ENCODE assay signal across 23 cellular contexts in the genomic region with DNA sequence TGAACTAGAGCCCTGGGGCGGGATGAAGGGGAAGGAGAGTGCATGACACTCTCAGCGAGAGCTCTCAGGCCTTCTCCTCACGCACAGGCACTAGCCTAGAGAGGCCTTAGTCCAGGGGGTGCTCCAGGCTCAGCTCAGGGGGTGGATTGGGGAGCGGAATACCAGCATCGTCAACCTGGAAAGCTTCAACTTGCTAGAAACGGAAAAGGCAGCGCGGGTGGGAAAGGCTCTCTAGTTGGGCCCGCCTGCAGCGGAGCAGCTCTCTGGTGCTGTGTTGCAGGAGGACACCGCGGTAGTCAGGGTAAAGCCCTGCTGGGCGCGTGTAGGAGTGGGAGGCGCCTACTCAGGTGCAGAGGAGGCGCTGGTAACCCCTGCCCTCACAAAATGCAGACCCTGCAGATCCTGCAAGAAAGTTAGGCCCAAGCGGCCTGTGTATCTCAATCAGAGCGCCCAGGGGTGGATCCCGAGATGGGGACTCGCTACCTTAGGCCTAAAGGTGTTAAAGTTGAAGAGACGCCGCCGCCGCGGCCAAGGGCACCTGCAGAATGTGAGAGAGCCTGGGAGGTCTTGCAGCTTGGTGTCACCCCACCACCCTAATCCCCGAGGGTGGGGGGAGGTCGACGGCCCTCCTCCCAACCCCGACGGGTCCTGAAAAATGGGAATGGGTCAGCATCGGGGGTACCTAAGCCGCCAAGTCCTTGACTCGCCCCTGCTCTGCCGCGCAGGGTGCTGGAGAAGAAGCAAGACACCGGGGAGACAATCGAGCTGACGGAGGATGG. TPM values are rescaled to one million over a fixed set of nuclear protein-coding genes. Genes with fewer than 3 reads are reported as not detected.
DNase-seq lines count a peak whose midpoint lies in the region; ATAC-seq and TF ChIP-seq lines count a peak whose summit lies in the region.
"Had no signal": no experiment of that assay in that cellular context is flagged by ENCODE, and none has a peak within 500 bp of the region (broad histone marks: within the 10 kb centered on the region; RNA-seq: fewer than 3 reads in every experiment).

No MANE protein-coding gene starts in this region.

- H3K9me3 Mint-ChIP-seq in natural killer cell: peaks cover 0 to 3% of the 10 kb centered on the region in 2 donors
- H3K9me3 Mint-ChIP-seq: activated B cell treated with CpG ODN at 0.5 μM for 24 hours had no signal

- H3K27me3 Mint-ChIP-seq in natural killer cell (ENCODE audit: low read depth in 2 of 2): peaks cover 70 to 84% of the 10 kb centered on the region in 2 donors

- no peak for ATAC-seq in natural killer cell
- ATAC-seq: HepG2 had no signal

- TF ChIP-seq CTCF in natural killer cell (IDR thresholded peaks at IDR 0.05): no peak

- H3K4me1 ChIP-seq in iPS-18a (ENCODE audit: control insufficient read depth, low read depth, low read length): peaks cover 43% of the 10 kb centered on the region

- H3K36me3 Mint-ChIP-seq in natural killer cell: peaks cover 9% of the 10 kb centered on the region

- peak; percentile 30 for DNase-seq in NCI-H1694 (lab: John Stamatoyannopoulos, UW)
- no peak for DNase-seq in NCI-H1694 treated with DMSO at 0.1 percent for 48 hours (lab: John Stamatoyannopoulos, UW)
- DNase-seq in NCI-H69 (lab: John Stamatoyannopoulos, UW): peak; percentile 64
- DNase-seq in occipital lobe (lab: John Stamatoyannopoulos, UW): peak; percentile 31
- DNase-seq in GDM1 (lab: John Stamatoyannopoulos, UW): no peak
- DNase-seq in MG63: no peak
- no peak for DNase-seq in natural killer cell
- DNase-seq: 8988T; activated B cell treated with CpG ODN at 0.5 μM for 24 hours; foreskin melanocyte; GOT3; hypothalamus; NCI-H1417 treated with DMSO at 0.1 percent for 48 hours; SK-N-SH; stimulated activated naive CD4-positive, alpha-beta T cell had no signal

- H3K9ac ChIP-seq in iPS-18a (ENCODE audit: low read length): peak overlapping the region; percentile 40
- H3K9ac ChIP-seq: SK-N-SH had no signal

- H3K27ac ChIP-seq in iPS-18a (ENCODE audit: low read length): no peak overlapping the region
- H3K27ac ChIP-seq: tibial nerve had no signal

- peaks cover 0 to 7% of the 10 kb centered on the region in 2 donors for H3K4me1 Mint-ChIP-seq in natural killer cell

- H3K9me3 ChIP-seq in iPS-18a (ENCODE audit: control insufficient read depth, low read depth, low read length): no peaks in the 10 kb centered on the region
- H3K9me3 ChIP-seq in MG63: no peaks in the 10 kb centered on the region
- H3K9me3 ChIP-seq: SK-N-SH, tibial nerve had no signal

- no peaks in the 10 kb centered on the region for H3K36me3 ChIP-seq in iPS-18a (ENCODE audit: control insufficient read depth, low read depth, low read length)
- H3K36me3 ChIP-seq in MG63: no peaks in the 10 kb centered on the region
- H3K36me3 ChIP-seq: tibial nerve had no signal

- no peak overlapping the region for H3K4me3 Mint-ChIP-seq in natural killer cell
- H3K4me3 Mint-ChIP-seq: activated B cell treated with CpG ODN at 0.5 μM for 24 hours, B cell had no signal

- H3K27ac Mint-ChIP-seq in natural killer cell: no peak overlapping the region
- H3K27ac Mint-ChIP-seq: activated B cell treated with CpG ODN at 0.5 μM for 24 hours, B cell had no signal

- peaks cover 81% of the 10 kb centered on the region for H3K27me3 ChIP-seq in iPS-18a (ENCODE audit: control insufficient read depth, insufficient read depth, low read length)
- H3K27me3 ChIP-seq in MG63: no peaks in the 10 kb centered on the region

- H3K4me3 ChIP-seq in iPS-18a (ENCODE audit: low read length): peak overlapping the region; percentile 40
- no peak overlapping the region for H3K4me3 ChIP-seq in MG63
- H3K4me3 ChIP-seq: tibial nerve had no signal

- intact Hi-C loops in natural killer cell (cut with micrococcal nuclease): no loop called here

RNA-seq across cellular contexts. Expression of a gene that starts 2.8 kb away (rescaled TPM):
- total RNA-seq in occipital lobe: 21.2 TPM
- total RNA-seq in MG63 (2014; rRNA removed; shearing (Covaris generic); ENCODE audit: low replicate concordance): not detected in 2 replicates
- not detected for total RNA-seq in natural killer cell
- total RNA-seq: activated B cell treated with CpG ODN at 0.5 μM for 24 hours; activated CD8-positive, alpha-beta memory T cell treated with anti-CD3 and anti-CD28 coated beads for 36 hours; B cell; bronchial epithelial cell; HepG2; lower leg skin; RPMI7951; tibial nerve had no signal

Comparison
In these comparisons a context has a peak if more than half of its experiments do, and no peak if none do; other contexts are left out.
1. DNase-seq: peak in NCI-H1694 (single experiment), NCI-H69 (single experiment) and occipital lobe (single experiment); none in NCI-H1694 treated with DMSO at 0.1 percent for 48 hours (single experiment), GDM1 (single experiment), MG63 (single experiment) and natural killer cell (single experiment).
2. RNA of a gene that starts 2.8 kb away (total RNA-seq): 21.2 TPM in occipital lobe (single experiment); not detected in MG63 and not detected in natural killer cell; every median in the first group is over 10 times any median in the second.